Comparison of ENCODE assay signal across 20 cellular contexts in genomic region chrX:123601437-123601836, GRCh38.
DNase-seq lines count a peak whose midpoint lies in the region; ATAC-seq, FAIRE-seq and TF ChIP-seq lines count a peak whose summit lies in the region.
"Had no signal": no experiment of that assay in that cellular context is flagged by ENCODE, and none has a peak within 500 bp of the region (broad histone marks: within the 10 kb centered on the region; RNA-seq: fewer than 3 reads in every experiment).

No MANE protein-coding gene starts in this region.

- no peaks in the 10 kb centered on the region for H3K9me3 ChIP-seq in HepG2 (ENCODE audit: low read length)
- no peaks in the 10 kb centered on the region for H3K9me3 ChIP-seq in right lobe of liver
- no peaks in the 10 kb centered on the region for H3K9me3 ChIP-seq in Karpas-422 (ENCODE audit: low read length)
- no peaks in the 10 kb centered on the region for H3K9me3 ChIP-seq in K562 (replicated peaks; ENCODE audit: control insufficient read depth, insufficient read depth, low read depth, low read length)
- H3K9me3 ChIP-seq: BLaER1 treated with 17β-estradiol and CSF1 and Interleukin-3, amounts not matched to agents 10 nM and 100 nM; Caco-2 had no signal

- H3K9ac ChIP-seq in HepG2 (ENCODE audit: insufficient read depth, low read depth, low read length): no peak overlapping the region
- no peak overlapping the region for H3K9ac ChIP-seq in Karpas-422 (ENCODE audit: low read length)
- no peak overlapping the region for H3K9ac ChIP-seq in K562 (ENCODE audit: insufficient read depth in 1 of 2, low read depth in 2 of 2, low read length in 2 of 2)
- H3K9ac ChIP-seq: BLaER1 treated with 17β-estradiol and CSF1 and Interleukin-3, amounts not matched to agents 10 nM and 100 nM had no signal

- H3K27ac ChIP-seq in HepG2 (ENCODE audit: extremely low read length, insufficient read depth, low read length): no peak overlapping the region
- no peak overlapping the region for H3K27ac ChIP-seq in right lobe of liver
- no peak overlapping the region for H3K27ac ChIP-seq in Karpas-422 (ENCODE audit: low read length)
- H3K27ac ChIP-seq in K562 (ENCODE audit: extremely low read depth, low read depth, low read length): no peak overlapping the region
- H3K27ac ChIP-seq: 22Rv1; BLaER1 treated with 17β-estradiol and CSF1 and Interleukin-3, amounts not matched to agents 10 nM and 100 nM; C4-2B had no signal

- H4K20me1 ChIP-seq in HepG2 (ENCODE audit: insufficient read depth, low read length): no peaks in the 10 kb centered on the region
- no peaks in the 10 kb centered on the region for H4K20me1 ChIP-seq in Karpas-422 (ENCODE audit: insufficient read depth, low read depth, low read length)
- H4K20me1 ChIP-seq in K562 (replicated peaks; ENCODE audit: control insufficient read depth, insufficient read depth, low read length): no peaks in the 10 kb centered on the region

- WGBS in HepG2 (ENCODE audit: low lambda C conversion rate): 95% methylated on average over 3 of the region's 3 CpGs
- WGBS in right lobe of liver (ENCODE audit: insufficient coverage, low coverage, low lambda C conversion rate, missing lambda C conversion rate): 75% methylated on average over 3 of the region's 3 CpGs
- 93% methylated on average over 3 of the region's 3 CpGs for WGBS in K562 (ENCODE audit: insufficient coverage, low coverage, missing lambda C conversion rate)

- H3K79me2 ChIP-seq in HepG2 (ENCODE audit: insufficient read depth, low read length) (no peaks in the 10 kb centered on the region), Karpas-422 (ENCODE audit: low read length) (no peaks in the 10 kb centered on the region), K562 (ENCODE audit: control insufficient read depth, insufficient read depth, low read length) (no peaks in the 10 kb centered on the region)

- H2AFZ ChIP-seq in HepG2 (ENCODE audit: low read length) (no peak overlapping the region), Karpas-422 (ENCODE audit: low read length) (no peak overlapping the region), K562 (ENCODE audit: low read depth, low read length) (no peak overlapping the region)

- FAIRE-seq in HepG2 (lab: Jason Lieb, UNC) (no peak), K562 (lab: Jason Lieb, UNC) (no peak)
- FAIRE-seq: D721Med, GM12891 had no signal

- no peaks in the 10 kb centered on the region for H3K4me1 ChIP-seq in HepG2 (ENCODE audit: insufficient read depth, low read length)
- H3K4me1 ChIP-seq in right lobe of liver: no peaks in the 10 kb centered on the region
- no peaks in the 10 kb centered on the region for H3K4me1 ChIP-seq in Karpas-422 (ENCODE audit: low read length)
- no peaks in the 10 kb centered on the region for H3K4me1 ChIP-seq in K562 (replicated peaks in 1 of 2; ENCODE audit: control insufficient read depth in 2 of 2, insufficient read depth in 2 of 2, low read length in 2 of 2)
- H3K4me1 ChIP-seq: BLaER1 treated with 17β-estradiol and CSF1 and Interleukin-3, amounts not matched to agents 10 nM and 100 nM; Caco-2 had no signal

- TF ChIP-seq POLR2A in HepG2 (IDR thresholded peaks at IDR 0.05; ENCODE audit: insufficient read depth in 1 of 2, low read depth in 2 of 2, low read length in 2 of 2) (no peak), right lobe of liver (IDR thresholded peaks at IDR 0.05) (no peak), K562 (conservative IDR thresholded peaks at IDR 0.05) (no peak)

- H3K27ac Mint-ChIP-seq in memory B cell: peak overlapping the region; percentile 62
- H3K27ac Mint-ChIP-seq: CD4-positive, alpha-beta T cell; CD8-positive, alpha-beta T cell had no signal

- H3K4me3 ChIP-seq in HepG2 (replicated peaks in 1 of 3; ENCODE audit: insufficient read depth in 1 of 3, low read depth in 2 of 3, low read length in 3 of 3) (no peak overlapping the region), right lobe of liver (no peak overlapping the region), Karpas-422 (ENCODE audit: low read length) (no peak overlapping the region), K562 (no peak overlapping the region)
- H3K4me3 ChIP-seq: BLaER1 treated with 17β-estradiol and CSF1 and Interleukin-3, amounts not matched to agents 10 nM and 100 nM had no signal

- H3K27me3 Mint-ChIP-seq in memory B cell: no peaks in the 10 kb centered on the region
- H3K27me3 Mint-ChIP-seq: CD4-positive, alpha-beta T cell had no signal

- H3K9me1 ChIP-seq in K562 (ENCODE audit: control insufficient read depth, insufficient read depth, low read length): no peaks in the 10 kb centered on the region

- no peak for DNase-seq in HepG2 (ENCODE audit: low spot score)
- DNase-seq in right lobe of liver: no peak
- DNase-seq in Karpas-422: peak; percentile 23
- DNase-seq in K562 (ENCODE audit: extremely low read depth in 1 of 4, low spot score in 3 of 4): no peak
- DNase-seq in memory B cell (ENCODE audit: low spot score in 2 of 2): no peak
- DNase-seq in kidney tubule cell (ENCODE audit: low spot score): no peak
- no peak for DNase-seq in SW 1271 (lab: John Stamatoyannopoulos, UW)
- DNase-seq: ACHN; Caco-2; Calu3; CD4-positive, alpha-beta T cell; CD8-positive, alpha-beta T cell; DMS79 treated with DMSO at 0.1 percent for 48 hours; GF-D8 had no signal

- ATAC-seq in HepG2 (no peak), right lobe of liver (no peak), K562 (no peak), memory B cell (ENCODE audit: low read depth) (no peak), HG03521 (IDR thresholded peaks at IDR 0.05; ENCODE audit: unreplicated experiment) (no peak)
- ATAC-seq: CD8-positive, alpha-beta T cell had no signal

- no peak for TF ChIP-seq EP300 in HepG2 (IDR thresholded peaks at IDR 0.05; ENCODE audit: low read depth in 2 of 2, low read length in 2 of 2)
- TF ChIP-seq EP300 in HepG2 (CRISPR knock-in tag; IDR thresholded peaks at IDR 0.05; ENCODE audit: borderline replicate concordance): no peak
- TF ChIP-seq EP300 in K562 (IDR thresholded peaks at IDR 0.05; ENCODE audit: low read length): no peak

- CTCF ChIA-PET in HepG2 (lab: Yijun Ruan, JAX; ENCODE audit: low intra/inter-chr PET ratio, low total read pairs) (no interaction called here), K562 (lab: Yijun Ruan, JAX; ENCODE audit: low intra/inter-chr PET ratio) (no interaction called here)

- H3K4me1 Mint-ChIP-seq in memory B cell: no peaks in the 10 kb centered on the region

- BruUV-seq in HepG2 (replicated peaks; lab: Mats Ljungman, UMichigan): no TSS peak
- BruUV-seq in K562 (replicated peaks; lab: Mats Ljungman, UMichigan): no TSS peak

- POLR2A ChIA-PET in HepG2 (lab: Yijun Ruan, JAX) (no interaction called here), K562 (lab: Yijun Ruan, JAX) (no interaction called here)

- TF ChIP-seq CTCF in HepG2 (CRISPR knock-in tag; IDR thresholded peaks at IDR 0.05) (no peak), right lobe of liver (IDR thresholded peaks at IDR 0.05) (no peak), K562 (IDR thresholded peaks at IDR 0.05 in 2 of 3, conservative IDR thresholded peaks at IDR 0.05 in 1 of 3; ENCODE audit: insufficient read depth in 2 of 3, low read depth in 1 of 3, low read length in 3 of 3) (no peak)

- no peaks in the 10 kb centered on the region for H3K9me2 ChIP-seq in Karpas-422 (replicated peaks; ENCODE audit: insufficient read depth, low read length)

- in situ Hi-C loops in HepG2 (cut with HindIII; ENCODE audit: extremely low pct_ligation_motif_present, low pct_unique_long_range_greater_than_20kb) (no loop called here), K562 (cut with MboI) (no loop called here)

- H3K27me3 ChIP-seq in HepG2 (ENCODE audit: control insufficient read depth in 1 of 2, insufficient read depth in 2 of 2, low read length in 2 of 2) (no peaks in the 10 kb centered on the region), right lobe of liver (no peaks in the 10 kb centered on the region), Karpas-422 (ENCODE audit: low read length) (no peaks in the 10 kb centered on the region), K562 (ENCODE audit: control insufficient read depth in 2 of 2, insufficient read depth in 2 of 2, low read length in 2 of 2) (no peaks in the 10 kb centered on the region)

- intact Hi-C loops in HepG2 (cut with micrococcal nuclease; ENCODE audit: unreplicated experiment) (no loop called here), right lobe of liver (cut with DNase I) (no loop called here), K562 (cut with micrococcal nuclease) (no loop called here)

- TF ChIP-seq RAD21 in HepG2 (CRISPR knock-in tag; IDR thresholded peaks at IDR 0.05) (no peak), K562 (CRISPR knock-in tag; conservative IDR thresholded peaks at IDR 0.05 in 1 of 2, IDR thresholded peaks at IDR 0.05 in 1 of 2) (no peak)

- H3K36me3 ChIP-seq in HepG2 (replicated peaks in 1 of 2; ENCODE audit: control insufficient read depth in 1 of 2, insufficient read depth in 2 of 2, low read length in 2 of 2): peaks cover 0 to 7% of the 10 kb centered on the region in 2 experiments; a peak in 3 of 5 replicates
- H3K36me3 ChIP-seq in right lobe of liver: peaks cover 0 to 5% (median 2%) of the 10 kb centered on the region in 4 donors
- H3K36me3 ChIP-seq in Karpas-422 (ENCODE audit: insufficient read depth, low read length): peaks cover 7% of the 10 kb centered on the region; the same call in 1 of the 2 replicates
- peaks cover 49% of the 10 kb centered on the region; the same call in 2 of the 3 replicates for H3K36me3 ChIP-seq in K562 (ENCODE audit: control insufficient read depth, insufficient read depth, low read length)

- no peaks in the 10 kb centered on the region for H3K9me3 Mint-ChIP-seq in memory B cell
- H3K9me3 Mint-ChIP-seq: CD4-positive, alpha-beta T cell; CD8-positive, alpha-beta T cell had no signal

- H3K4me2 ChIP-seq in HepG2 (ENCODE audit: low read depth, low read length) (no peak overlapping the region), Karpas-422 (ENCODE audit: low read depth, low read length, poor library complexity, severe bottlenecking) (no peak overlapping the region), K562 (ENCODE audit: insufficient read depth, low read length) (no peak overlapping the region)
- H3K4me2 ChIP-seq: BLaER1 treated with 17β-estradiol and CSF1 and Interleukin-3, amounts not matched to agents 10 nM and 100 nM had no signal

- H3K36me3 Mint-ChIP-seq in memory B cell: peaks cover 15% of the 10 kb centered on the region

- H3K4me3 Mint-ChIP-seq in memory B cell: no peak overlapping the region
- H3K4me3 Mint-ChIP-seq: CD4-positive, alpha-beta T cell; CD8-positive, alpha-beta T cell had no signal

TF ChIP-seq in HepG2, 621 proteins besides CTCF, POLR2A, EP300 and RAD21:
- TF ChIP-seq HNRNPK (IDR thresholded peaks at IDR 0.05; ENCODE audit: low read depth, low read length, poor library complexity, severe bottlenecking) (peak; percentile 64), GPN1 (CRISPR knock-in tag; IDR thresholded peaks at IDR 0.05; ENCODE audit: borderline replicate concordance) (no peak), ZNF343 (CRISPR knock-in tag; IDR thresholded peaks at IDR 0.05) (no peak), ISX (CRISPR knock-in tag; conservative IDR thresholded peaks at IDR 0.05) (no peak)

TF ChIP-seq in K562, 482 proteins besides CTCF, POLR2A, EP300 and RAD21:
- TF ChIP-seq YBX1 (IDR thresholded peaks at IDR 0.05) (no peak), PCBP2 (IDR thresholded peaks at IDR 0.05; ENCODE audit: low read depth, low read length, poor library complexity, severe bottlenecking) (peak; percentile 67)
TF ChIP-seq in K562: peak in this region for 1.

Comparison
In these comparisons a context has a peak if more than half of its experiments do, and no peak if none do; other contexts are left out.
1. Of the 241 proteins assayed by ChIP-seq in both HepG2 and K562: peak only in HepG2: HNRNPK; only in K562: PCBP2; in both: none; in neither: 239.